ENCODE assay signal across 1 cellular context in the genomic region with DNA sequence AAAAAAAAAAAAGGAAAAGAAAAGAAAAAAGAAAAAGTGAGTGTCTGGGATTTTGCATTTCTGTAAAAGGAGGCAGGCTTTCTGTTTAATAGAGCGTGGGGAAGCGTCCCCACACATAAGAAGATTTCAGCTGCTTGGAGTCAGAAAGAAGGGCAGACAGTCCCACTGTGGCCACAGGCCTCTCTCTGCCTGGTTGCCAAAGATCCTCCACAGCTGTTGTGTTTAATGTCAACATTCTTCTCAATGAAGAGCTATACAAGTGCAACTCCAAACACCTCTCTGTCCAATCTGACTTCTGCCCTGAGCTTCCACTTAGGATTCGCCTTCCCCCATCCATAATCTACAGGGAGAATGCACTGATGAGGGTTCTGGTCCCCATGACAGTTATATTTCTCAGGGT.
TF ChIP-seq lines count a peak whose summit lies in the region.

No MANE protein-coding gene starts in this region.

TF ChIP-seq in IMR-90, 13 proteins besides CTCF, POLR2A, EP300 and RAD21 (continued from another document):
- TF ChIP-seq MXI1 (IDR thresholded peaks at IDR 0.05; ENCODE audit: borderline replicate concordance, low read depth, low read length) = no peak
- no peak for TF ChIP-seq FOS (IDR thresholded peaks at IDR 0.05; ENCODE audit: low read depth, low read length)
- TF ChIP-seq RFX5 (IDR thresholded peaks at IDR 0.05; ENCODE audit: low read depth, low read length) = no peak
- TF ChIP-seq MAZ (IDR thresholded peaks at IDR 0.05; ENCODE audit: borderline replicate concordance, low read depth, low read length) = no peak
- TF ChIP-seq MAFK (IDR thresholded peaks at IDR 0.05; ENCODE audit: low read depth, low read length) = no peak
